30 cellular contexts compared by ENCODE assay signal in genomic region chr1:2397007-2397679, GRCh38. TPM values are rescaled to one million over a fixed set of nuclear protein-coding genes. Genes with fewer than 3 reads are reported as not detected.
DNase-seq lines count a peak whose midpoint lies in the region; ATAC-seq, FAIRE-seq and TF ChIP-seq lines count a peak whose summit lies in the region.
"Had no signal": no experiment of that assay in that cellular context is flagged by ENCODE, and none has a peak within 500 bp of the region (broad histone marks: within the 10 kb centered on the region; RNA-seq: fewer than 3 reads in every experiment).

No MANE protein-coding gene starts in this region.

- no peak overlapping the region for H3K4me3 ChIP-seq in skin epidermis
- H3K4me3 ChIP-seq: breast epithelium, SJCRH30, spleen, tibial artery had no signal

- no peak overlapping the region for H3K4me3 Mint-ChIP-seq in activated B cell treated with CpG ODN at 0.5 μM for 24 hours
- H3K4me3 Mint-ChIP-seq: immature natural killer cell had no signal

- POLR2A ChIA-PET in activated B cell treated with CpG ODN at 0.5 μM for 24 hours (lab: Charles Lee): no interaction called here

- H3K4me1 Mint-ChIP-seq in activated B cell treated with CpG ODN at 0.5 μM for 24 hours: peaks cover 33% of the 10 kb centered on the region

- peaks cover 80% of the 10 kb centered on the region for H3K36me3 Mint-ChIP-seq in activated B cell treated with CpG ODN at 0.5 μM for 24 hours (ENCODE audit: low read depth)

- FAIRE-seq in GM12891 (lab: Jason Lieb, UNC): peak; percentile 31
- FAIRE-seq: colon had no signal

- peak overlapping the region; percentile 76 for H3K27ac Mint-ChIP-seq in activated B cell treated with CpG ODN at 0.5 μM for 24 hours

- H3K27me3 Mint-ChIP-seq in activated B cell treated with CpG ODN at 0.5 μM for 24 hours: no peaks in the 10 kb centered on the region

- intact Hi-C loops in activated B cell treated with CpG ODN at 0.5 μM for 24 hours (cut with micrococcal nuclease): no loop called here
- intact Hi-C loops in cardiac septum (cut with DNase I): no loop called here

- H3K27ac ChIP-seq in skin epidermis: peak overlapping the region in 12 of 21 experiments; percentile 18 to 79 (median 49)
- H3K27ac ChIP-seq: breast epithelium, epithelial cell of prostate, SJCRH30, spleen, tibial artery had no signal

- no peaks in the 10 kb centered on the region for H3K9me3 Mint-ChIP-seq in activated B cell treated with CpG ODN at 0.5 μM for 24 hours
- H3K9me3 Mint-ChIP-seq: immature natural killer cell had no signal

- no peak for ATAC-seq in activated B cell treated with CpG ODN at 0.5 μM for 24 hours (ENCODE audit: low read depth)
- ATAC-seq in esophagus mucosa: peak; percentile 81
- no peak for ATAC-seq in GM19328 (IDR thresholded peaks at IDR 0.05; ENCODE audit: unreplicated experiment)
- ATAC-seq: left cardiac atrium, right cardiac atrium had no signal

- no peak for TF ChIP-seq POLR2A in GM12891 (IDR thresholded peaks at IDR 0.05; ENCODE audit: low read depth, low read length)

- DNase-seq in GM12891 (ENCODE audit: insufficient read length, low spot score): no peak
- no peak for DNase-seq in activated B cell treated with CpG ODN at 0.5 μM for 24 hours
- DNase-seq in KG1 (lab: John Stamatoyannopoulos, UW): no peak
- DNase-seq in cardiac septum (ENCODE audit: low spot score): no peak
- DNase-seq: activated CD4-positive, alpha-beta T cell treated with anti-CD3 and anti-CD28 coated beads for 48 hours; activated naive CD4-positive, alpha-beta T cell; activated T-cell treated with anti-CD3 and anti-CD28 coated beads, Interleukin-2, amount 50 U/mL, for 48 hours; C1 segment of cervical spinal cord; effector CD4-positive, alpha-beta T cell; immature natural killer cell; IMR-90; left cardiac atrium; mammary epithelial cell; NCI-H1048; NCI-H1694 treated with DMSO at 0.1 percent for 48 hours; NCI-H2171; NCI-H82; SJCRH30; spleen; stimulated activated CD8-positive, alpha-beta memory T cell treated with anti-CD3 and anti-CD28 coated beads, Interleukin-4, amount 100 ng/mL, for 48 hours; SW 1271; T-helper 9 cell; tibial artery had no signal

- CTCF ChIA-PET in activated B cell treated with CpG ODN at 0.5 μM for 24 hours (lab: Charles Lee): interaction anchor here (2.5 kb wide), 1 partner anchor 202 kb away, joined by 7 read pairs; the partner anchor contains the start of gene FAAP20

- TF ChIP-seq CTCF in activated B cell treated with CpG ODN at 0.5 μM for 24 hours (IDR thresholded peaks at IDR 0.05): no peak

TF ChIP-seq in GM12891, 5 proteins besides CTCF, POLR2A, EP300 and RAD21:
- TF ChIP-seq TAF1 (IDR thresholded peaks at IDR 0.05; ENCODE audit: low read depth, low read length) (no peak), POLR2AphosphoS5 (IDR thresholded peaks at IDR 0.05; ENCODE audit: low read depth, low read length) (no peak), POU2F2 (IDR thresholded peaks at IDR 0.05; ENCODE audit: low read depth, low read length) (no peak), SPI1 (IDR thresholded peaks at IDR 0.05; ENCODE audit: low read depth, low read length) (no peak)

RNA-seq across cellular contexts. Expression of gene RER1, which starts 5.5 kb away (rescaled TPM):
- 68.7 TPM for polyA plus RNA-seq in GM12891 (2012; ENCODE audit: low read depth, missing spikeins)
- total RNA-seq in activated B cell treated with CpG ODN at 0.5 μM for 24 hours: 102 and 105 TPM in 2 replicates
- total RNA-seq in esophagus mucosa: 167 TPM
- 81.9 TPM for total RNA-seq in cardiac septum

RNA-seq across cellular contexts. Expression of gene MORN1, which starts 5.8 kb away (rescaled TPM):
- 2.5 TPM for polyA plus RNA-seq in GM12891 (2012; ENCODE audit: low read depth, missing spikeins)
- total RNA-seq in activated B cell treated with CpG ODN at 0.5 μM for 24 hours (15.6 and 17.8 TPM in 2 replicates), esophagus mucosa (8.4 TPM), cardiac septum (3.6 TPM)

RNA-seq across cellular contexts. Expression of gene PEX10, which starts 15.2 kb away (rescaled TPM):
- polyA plus RNA-seq in GM12891 (2012; ENCODE audit: low read depth, missing spikeins): 11.2 TPM
- total RNA-seq in activated B cell treated with CpG ODN at 0.5 μM for 24 hours: 17.4 and 18.9 TPM in 2 replicates
- total RNA-seq in esophagus mucosa: 17.7 TPM
- total RNA-seq in cardiac septum: 18.1 TPM
